ENCODE assay signal across 17 cellular contexts in genomic region chr1:18915341-18915740, GRCh38. TPM values are rescaled to one million over a fixed set of nuclear protein-coding genes. Genes with fewer than 3 reads are reported as not detected.
DNase-seq lines count a peak whose midpoint lies in the region; ATAC-seq and TF ChIP-seq lines count a peak whose summit lies in the region.
"Had no signal": no experiment of that assay in that cellular context is flagged by ENCODE, and none has a peak within 500 bp of the region (broad histone marks: within the 10 kb centered on the region; RNA-seq: fewer than 3 reads in every experiment).

No MANE protein-coding gene starts in this region.

- no peak overlapping the region for H3K18ac ChIP-seq in neuronal stem cell (ENCODE audit: low read length)

- H2BK12ac ChIP-seq in neuronal stem cell (ENCODE audit: low read length) = no peak overlapping the region

- WGBS in heart right ventricle, 2 donors = 93% methylated on average over 7 of the region's 7 CpGs
- no CpG with 5 or more reads among the region's 7 CpGs for WGBS in neuronal stem cell (ENCODE audit: extremely low coverage in 2 of 2, insufficient read length in 2 of 2, insufficient replicate concordance in 1 of 2), 2 donors

- no peak overlapping the region for H3K4ac ChIP-seq in neuronal stem cell (ENCODE audit: low read length)

- CTCF ChIA-PET in RWPE1 (lab: Yijun Ruan, JAX) = interaction anchor here (0.6 kb wide), 1 partner anchor 38 kb away, joined by 4 read pairs; no protein-coding TSS in a partner anchor

- H3K27ac ChIP-seq in heart right ventricle (peak overlapping the region in 8 of 10 donors; percentile 12 to 81 (median 49)), RWPE1 (peak overlapping the region; percentile 66), neuronal stem cell (replicated peaks; ENCODE audit: low read length) (no peak overlapping the region), vagina (peak overlapping the region; percentile 9)

- TF ChIP-seq CTCF in heart right ventricle (IDR thresholded peaks at IDR 0.05) (no peak), RWPE1 (conservative IDR thresholded peaks at IDR 0.05; ENCODE audit: low read depth) (no peak), vagina (IDR thresholded peaks at IDR 0.05) (no peak), GM13976 (IDR thresholded peaks at IDR 0.05; ENCODE audit: borderline replicate concordance, control extremely low read depth, extremely low read depth, insufficient read depth, missing control alignments) (no peak)

- H3K36me3 ChIP-seq in heart right ventricle (peaks cover 0 to 71% (median 8%) of the 10 kb centered on the region in 9 donors), neuronal stem cell (replicated peaks in 1 of 2; ENCODE audit: control insufficient read depth in 2 of 2, insufficient read depth in 2 of 2, low read length in 2 of 2) (peaks cover under 1 to 14% of the 10 kb centered on the region in 2 donors), vagina (peaks cover 0 to 41% of the 10 kb centered on the region in 2 donors)

- DNase-seq in heart right ventricle (no peak), Right ventricle myocardium superior (no peak), RWPE1 (ENCODE audit: low spot score) (no peak), neuronal stem cell (ENCODE audit: low spot score) (no peak), vagina (ENCODE audit: extremely low spot score in 2 of 2) (no peak), GM13976 (ENCODE audit: low spot score) (no peak), mucosa of gallbladder (ENCODE audit: low spot score) (no peak)
- no peak for DNase-seq in activated CD8-positive, alpha-beta memory T cell treated with anti-CD3 and anti-CD28 coated beads, Interleukin-2, amount 50 U/mL, for 48 hours
- DNase-seq: DMS79, KG1, NCI-H1048, NCI-H1436 treated with DMSO at 0.1 percent for 48 hours, NCI-H2081, NCI-H510A, NCI-H774 had no signal

- H2AFZ ChIP-seq in neuronal stem cell (ENCODE audit: low read length) = no peak overlapping the region

- no peaks in the 10 kb centered on the region for H3K79me1 ChIP-seq in neuronal stem cell (ENCODE audit: low read depth, low read length)

- no peak overlapping the region for H3K23ac ChIP-seq in neuronal stem cell (ENCODE audit: low read depth, low read length, poor library complexity)

- TF ChIP-seq POLR2A in vagina (IDR thresholded peaks at IDR 0.05) = no peak

- no peak overlapping the region for H4K8ac ChIP-seq in neuronal stem cell (ENCODE audit: low read depth, low read length)

- H2BK5ac ChIP-seq in neuronal stem cell (ENCODE audit: low read length) = no peak overlapping the region

- H3K4me2 ChIP-seq in neuronal stem cell (ENCODE audit: insufficient read depth, low read length, poor library complexity, severe bottlenecking) = no peak overlapping the region

- H2AK5ac ChIP-seq in neuronal stem cell (ENCODE audit: low read depth, low read length) = no peak overlapping the region

- in situ Hi-C loops in GM13976 (cut with MboI; ENCODE audit: low sequenced_read_pairs, unreplicated experiment) = loop anchor here (25.0 kb wide), 1 partner anchor 172 kb away; no protein-coding TSS in a partner anchor

- peaks cover 4 to 33% (median 20%) of the 10 kb centered on the region in 9 donors for H3K4me1 ChIP-seq in heart right ventricle
- H3K4me1 ChIP-seq in neuronal stem cell (ENCODE audit: control insufficient read depth in 2 of 2, insufficient read depth in 1 of 2, low read depth in 1 of 2, low read length in 2 of 2) = peaks cover 0 to 8% of the 10 kb centered on the region in 2 donors
- H3K4me1 ChIP-seq in vagina = peaks cover 11% of the 10 kb centered on the region

- H3K9ac ChIP-seq in neuronal stem cell (ENCODE audit: low read depth, low read length, poor library complexity) = no peak overlapping the region

- H3K14ac ChIP-seq in neuronal stem cell (ENCODE audit: low read length) = peak overlapping the region; percentile 51

- H2BK15ac ChIP-seq in neuronal stem cell (ENCODE audit: low read length) = no peak overlapping the region

- H3K4me3 ChIP-seq in heart right ventricle (no peak overlapping the region), neuronal stem cell (ENCODE audit: low read length in 2 of 2) (no peak overlapping the region), vagina (no peak overlapping the region)

- H4K91ac ChIP-seq in neuronal stem cell (ENCODE audit: low read depth, low read length, poor library complexity) = no peak overlapping the region

- POLR2A ChIA-PET in RWPE1 (lab: Yijun Ruan, JAX; ENCODE audit: low non-redundant PET) = no interaction called here

- intact Hi-C loops in heart right ventricle (cut with DNase I) (loop anchor here in 3 of 10 donors (5.0 to 10.0 kb wide), 3 partner anchors 37 to 159 kb away; partner anchors contain the start of gene IFFO2 (in 1 of the 3)), Right ventricle myocardium superior (cut with DNase I) (loop anchor here (5.0 kb wide), 1 partner anchor 182 kb away; no protein-coding TSS in a partner anchor), vagina (cut with DNase I) (no loop called here)

- H3K27me3 ChIP-seq in heart right ventricle (no peaks in the 10 kb centered on the region), neuronal stem cell (ENCODE audit: control insufficient read depth in 3 of 3, insufficient read depth in 3 of 3, low read depth in 1 of 3, low read length in 3 of 3) (no peaks in the 10 kb centered on the region), vagina (no peaks in the 10 kb centered on the region)

- no peak for ATAC-seq in heart right ventricle
- no peak for ATAC-seq in Right ventricle myocardium superior (ENCODE audit: poor library complexity)

- H2BK120ac ChIP-seq in neuronal stem cell (ENCODE audit: low read depth, low read length) = no peak overlapping the region

- H3K9me3 ChIP-seq in heart right ventricle (no peaks in the 10 kb centered on the region), neuronal stem cell (replicated peaks in 1 of 2; ENCODE audit: control insufficient read depth in 2 of 2, insufficient read depth in 1 of 2, low read depth in 1 of 2, low read length in 2 of 2) (no peaks in the 10 kb centered on the region), vagina (no peaks in the 10 kb centered on the region)

RNA-seq across cellular contexts. Expression of gene ALDH4A1, which starts 13.0 kb away (rescaled TPM):
- total RNA-seq in heart right ventricle (10 to 100 TPM; 18.5 to 60.8 (median 44.7) TPM), Right ventricle myocardium superior (29.3 TPM), vagina (39.5 TPM), mucosa of gallbladder (26.4 TPM)
- polyA plus RNA-seq in heart right ventricle = 10 to 100 TPM; 12.7 to 24.0 TPM
- 11.9 TPM for polyA plus RNA-seq in neuronal stem cell (2013, experiment 1 of 2)
- 11.5 TPM for polyA plus RNA-seq in neuronal stem cell (2013, experiment 2 of 2)

RNA-seq across cellular contexts. Expression of gene IFFO2, which starts 41.1 kb away (rescaled TPM):
- total RNA-seq in heart right ventricle (1 to 10 TPM; 3.2 to 8.2 (median 4.7) TPM), Right ventricle myocardium superior (4.4 TPM), vagina (34.6 TPM), mucosa of gallbladder (12.2 TPM)
- 1 to 10 TPM; 2.2 to 2.3 TPM for polyA plus RNA-seq in heart right ventricle
- polyA plus RNA-seq in neuronal stem cell (2013, experiment 1 of 2) = 3.4 TPM
- polyA plus RNA-seq in neuronal stem cell (2013, experiment 2 of 2) = 3.3 TPM

RNA-seq across cellular contexts. Expression of gene TAS1R2, which starts 55.9 kb away (rescaled TPM):
- not detected for total RNA-seq in heart right ventricle
- polyA plus RNA-seq in heart right ventricle = not detected
- not detected for total RNA-seq in Right ventricle myocardium superior
- polyA plus RNA-seq in neuronal stem cell (2013, experiment 1 of 2) = not detected
- polyA plus RNA-seq in neuronal stem cell (2013, experiment 2 of 2) = not detected
- 0.98 TPM for total RNA-seq in vagina
- total RNA-seq in mucosa of gallbladder = not detected
- total RNA-seq: CD4-positive, alpha-beta memory T cell; SK-MEL-5 had no signal
- polyA plus RNA-seq: CD4-positive, alpha-beta memory T cell had no signal
